In the genomic region with DNA sequence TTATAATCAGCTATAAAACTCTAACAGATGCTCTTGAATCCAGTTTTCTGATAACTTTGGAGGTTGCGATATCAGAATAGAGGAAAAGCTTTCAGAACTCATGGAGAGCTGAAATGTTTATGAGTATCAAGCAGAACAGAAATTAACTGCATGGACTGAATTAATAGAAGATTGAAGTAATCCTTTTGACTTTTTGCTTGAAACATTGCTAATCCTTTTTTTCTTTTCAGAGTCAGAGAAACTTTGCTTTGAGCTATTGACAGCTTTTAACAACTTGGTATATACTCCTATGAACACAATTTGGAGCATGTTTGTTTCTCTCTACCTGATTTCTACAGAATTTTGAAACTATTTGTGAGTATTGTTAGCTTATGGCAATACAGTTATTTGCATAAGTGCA, we compare ENCODE assay signal across 7 cellular contexts.
"Had no signal": no experiment of that assay in that cellular context is flagged by ENCODE, and none has a peak within 500 bp of the region (broad histone marks: within the 10 kb centered on the region; RNA-seq: fewer than 3 reads in every experiment).

No MANE protein-coding gene starts in this region.

- DNase-seq: H9, HCEC 1CT, HFFc6, IMR-90, KG1 had no signal

- ATAC-seq: GM23338, K562 had no signal

- H3K4me3 ChIP-seq: GM23338, K562 had no signal

- H3K4me2 ChIP-seq: GM23338 had no signal

- H2AFZ ChIP-seq: GM23338 had no signal
